2 cellular contexts compared by ENCODE assay signal in the genomic region with DNA sequence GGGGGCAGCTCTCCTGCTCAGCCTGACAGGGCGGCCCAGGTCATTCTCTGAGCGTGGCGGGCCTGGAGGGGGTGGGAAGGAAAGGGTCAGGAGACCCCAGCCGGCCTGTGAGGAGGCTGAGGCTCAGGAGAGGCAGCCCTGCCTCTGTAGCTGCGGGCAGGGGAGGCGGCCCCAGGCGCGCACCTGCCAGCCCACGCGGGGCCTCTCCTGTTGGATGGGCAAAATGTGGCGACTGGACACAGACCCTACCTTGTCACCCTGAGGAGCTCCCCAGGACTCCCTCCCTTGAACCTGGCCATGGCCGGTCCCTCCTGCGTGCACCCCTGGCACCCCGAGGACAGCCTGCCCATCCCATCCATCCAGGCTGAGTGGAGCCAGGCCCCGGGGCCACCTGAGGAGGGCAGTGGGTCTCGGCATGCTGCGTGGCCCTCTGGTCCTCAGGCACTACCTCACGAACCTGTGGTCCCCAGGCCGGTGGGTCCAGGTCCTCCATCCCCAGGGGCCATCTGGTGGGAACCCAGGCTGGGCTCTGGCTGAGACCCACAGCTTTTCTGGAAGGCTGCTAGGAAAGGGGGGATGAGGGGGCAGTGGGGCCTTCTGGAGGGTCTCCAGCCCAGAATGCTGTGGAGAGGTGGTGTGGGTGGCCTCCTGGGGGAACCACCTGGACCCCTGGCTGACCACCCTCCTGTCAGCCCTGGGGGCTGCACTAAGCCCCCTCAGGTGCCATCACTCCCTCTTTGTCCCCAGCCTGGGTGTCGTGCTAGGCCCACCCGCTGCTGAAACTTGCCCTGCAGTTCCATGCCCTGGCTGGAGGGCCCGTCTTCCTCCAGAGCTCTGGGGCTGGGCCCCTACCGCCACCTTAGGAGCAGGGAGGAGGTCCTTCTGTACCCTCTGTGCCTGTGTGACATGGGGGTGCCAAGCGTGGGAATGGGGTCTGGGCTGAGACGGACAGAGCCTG.
TF ChIP-seq lines count a peak whose summit lies in the region.

No MANE protein-coding gene starts in this region.

TF ChIP-seq in HCT116, 20 proteins besides CTCF, POLR2A, EP300 and RAD21:
- TF ChIP-seq TCF7L2 (IDR thresholded peaks at IDR 0.05; ENCODE audit: borderline replicate concordance, extremely low read depth, insufficient read depth, insufficient read length), result no peak
- TF ChIP-seq SRF (IDR thresholded peaks at IDR 0.05; ENCODE audit: low read depth), result no peak
- no peak for TF ChIP-seq EGR1 (IDR thresholded peaks at IDR 0.05; ENCODE audit: low read depth)
- no peak for TF ChIP-seq EZH2phosphoT487 (IDR thresholded peaks at IDR 0.05; ENCODE audit: borderline replicate concordance)
- no peak for TF ChIP-seq CBX3 (IDR thresholded peaks at IDR 0.05; ENCODE audit: low read depth)
- no peak for TF ChIP-seq YY1 (IDR thresholded peaks at IDR 0.05; ENCODE audit: extremely low read depth, insufficient replicate concordance, low read depth, low read length)

TF ChIP-seq in endothelial cell of umbilical vein, 7 proteins besides CTCF, POLR2A, EP300 and RAD21:
- TF ChIP-seq FOS (IDR thresholded peaks at IDR 0.05; ENCODE audit: borderline replicate concordance, insufficient read depth, low read length), result no peak
- no peak for TF ChIP-seq POLR2AphosphoS5 (IDR thresholded peaks at IDR 0.05; ENCODE audit: insufficient read depth, low read depth, low read length)
- TF ChIP-seq MAX (IDR thresholded peaks at IDR 0.05; ENCODE audit: insufficient read depth, insufficient read length), result no peak
- no peak for TF ChIP-seq GATA2 (IDR thresholded peaks at IDR 0.05; ENCODE audit: insufficient read depth, insufficient read length, low read depth, low read length)
- no peak for TF ChIP-seq MYC (IDR thresholded peaks at IDR 0.05; ENCODE audit: low read depth, low read length)
- TF ChIP-seq EZH2 (IDR thresholded peaks at IDR 0.05; ENCODE audit: borderline replicate concordance, low read depth, low read length, severe bottlenecking), result no peak
- TF ChIP-seq JUN (IDR thresholded peaks at IDR 0.05; ENCODE audit: borderline replicate concordance, insufficient read depth, insufficient read length, low read depth), result no peak
